ENCODE assay signal across 10 cellular contexts in genomic region chr9:113580954-113581311, GRCh38.
DNase-seq lines count a peak whose midpoint lies in the region; ATAC-seq and TF ChIP-seq lines count a peak whose summit lies in the region.
"Had no signal": no experiment of that assay in that cellular context is flagged by ENCODE, and none has a peak within 500 bp of the region (broad histone marks: within the 10 kb centered on the region; RNA-seq: fewer than 3 reads in every experiment).

No MANE protein-coding gene starts in this region.

- no peaks in the 10 kb centered on the region for H3K9me3 Mint-ChIP-seq in natural killer cell
- H3K9me3 Mint-ChIP-seq: neural crest cell had no signal

- peaks cover 87 to 95% of the 10 kb centered on the region in 2 donors for H3K4me1 Mint-ChIP-seq in natural killer cell

- H3K4me3 Mint-ChIP-seq in natural killer cell: peak overlapping the region; percentile 80
- H3K4me3 Mint-ChIP-seq: neural crest cell had no signal

- peak overlapping the region; percentile 95 for H3K27ac ChIP-seq in BLaER1
- H3K27ac ChIP-seq in coronary artery: peak overlapping the region; percentile 90 to 95

- DNase-seq in coronary artery (ENCODE audit: low spot score) (no peak), natural killer cell (no peak), NCI-H226 (no peak), AG20443 (ENCODE audit: low spot score) (no peak)
- DNase-seq: NCI-H748 treated with DMSO at 0.1 percent for 48 hours had no signal

- peak overlapping the region; percentile 78 for H3K9ac ChIP-seq in BLaER1
- peak overlapping the region; percentile 75 for H3K9ac ChIP-seq in Loucy (ENCODE audit: low read depth, low read length, poor library complexity, severe bottlenecking)

- no peaks in the 10 kb centered on the region for H3K9me2 ChIP-seq in Loucy (replicated peaks; ENCODE audit: low read depth, low read length)

- no peak for TF ChIP-seq CTCF in Loucy (conservative IDR thresholded peaks at IDR 0.05; ENCODE audit: low read length)
- no peak for TF ChIP-seq CTCF in coronary artery (IDR thresholded peaks at IDR 0.05)
- no peak for TF ChIP-seq CTCF in natural killer cell (IDR thresholded peaks at IDR 0.05)

- H2AFZ ChIP-seq in Loucy (ENCODE audit: low read length): no peak overlapping the region

- peak overlapping the region; percentile 96 for H3K4me2 ChIP-seq in BLaER1
- H3K4me2 ChIP-seq in Loucy (ENCODE audit: low read depth, low read length, poor library complexity, severe bottlenecking): peak overlapping the region; percentile 89

- H3K79me2 ChIP-seq in Loucy (ENCODE audit: insufficient read depth, low read length): peaks cover 13% of the 10 kb centered on the region; the same call in 1 of the 2 replicates

- peaks cover 13% of the 10 kb centered on the region for H3F3A ChIP-seq in Loucy (ENCODE audit: low read depth)

- H3K36me3 ChIP-seq in BLaER1 (peaks cover 20% of the 10 kb centered on the region), Loucy (ENCODE audit: insufficient read depth, low read length) (peaks cover 13% of the 10 kb centered on the region; the same call in 1 of the 2 replicates)

- H3K9me3 ChIP-seq in BLaER1 (no peaks in the 10 kb centered on the region), Loucy (ENCODE audit: insufficient read depth, low read depth, low read length) (no peaks in the 10 kb centered on the region)

- H3K27me3 ChIP-seq in BLaER1 (no peaks in the 10 kb centered on the region), Loucy (ENCODE audit: insufficient read depth, low read length, poor library complexity, severe bottlenecking) (no peaks in the 10 kb centered on the region)

- H3K27ac Mint-ChIP-seq in natural killer cell: peak overlapping the region; percentile 92 to 93

- ATAC-seq in natural killer cell (no peak), GM19035 (IDR thresholded peaks at IDR 0.05; ENCODE audit: unreplicated experiment) (no peak), esophagus mucosa (no peak)

- H3K4me1 ChIP-seq in BLaER1 (peaks cover 97% of the 10 kb centered on the region), Loucy (ENCODE audit: insufficient read depth, low read length, poor library complexity, severe bottlenecking) (peaks cover 54% of the 10 kb centered on the region)

- no peaks in the 10 kb centered on the region for H3K27me3 Mint-ChIP-seq in natural killer cell (ENCODE audit: low read depth in 2 of 2)

- intact Hi-C loops in natural killer cell (cut with micrococcal nuclease): no loop called here

- H3K4me3 ChIP-seq in BLaER1 (no peak overlapping the region; the same call in 1 of the 2 replicates), Loucy (ENCODE audit: low read length, poor library complexity, severe bottlenecking) (peak overlapping the region; percentile 52), coronary artery (peak overlapping the region; percentile 52)

- no peaks in the 10 kb centered on the region for H3K36me3 Mint-ChIP-seq in natural killer cell

- H4K20me1 ChIP-seq in BLaER1 (no peaks in the 10 kb centered on the region), Loucy (ENCODE audit: insufficient read depth, low read length, poor library complexity, severe bottlenecking) (no peaks in the 10 kb centered on the region)
